In the genomic region with DNA sequence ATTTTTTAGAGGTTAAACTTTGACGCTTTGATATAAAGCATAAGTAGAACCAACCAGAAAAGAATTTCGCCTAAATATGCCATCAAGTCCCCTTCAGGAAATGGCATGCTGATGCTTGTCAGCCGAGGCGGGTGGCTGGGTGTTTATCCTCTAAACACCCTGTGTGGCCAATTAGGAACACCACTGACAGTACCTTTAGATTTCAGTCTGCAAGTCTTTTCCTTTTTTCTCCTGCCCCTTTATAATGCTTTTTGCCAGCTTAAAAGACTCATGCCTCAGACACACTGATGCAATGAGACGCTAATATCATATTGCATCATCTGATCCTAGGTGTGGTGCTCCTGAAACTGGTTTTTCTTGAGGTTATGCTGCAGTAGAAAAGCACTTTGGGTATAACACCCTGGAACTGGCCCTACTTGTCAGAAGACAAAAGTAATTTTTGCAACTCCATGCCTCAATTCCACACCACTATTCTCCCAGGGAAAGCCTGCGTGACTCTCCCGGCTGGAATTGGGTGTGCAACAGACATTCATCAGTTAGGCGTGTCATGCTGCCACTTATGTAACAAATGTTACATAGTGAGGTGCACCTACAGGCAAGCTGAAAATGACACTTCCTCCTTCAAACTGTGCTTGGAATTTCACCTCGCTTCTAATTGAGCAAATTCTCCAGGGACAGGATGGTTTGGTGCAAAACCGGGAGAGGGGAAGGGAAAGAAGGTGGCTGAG, we compare ENCODE assay signal across 9 cellular contexts. TPM values are rescaled to one million over a fixed set of nuclear protein-coding genes. Genes with fewer than 3 reads are reported as not detected.
DNase-seq lines count a peak whose midpoint lies in the region; ATAC-seq, FAIRE-seq and TF ChIP-seq lines count a peak whose summit lies in the region.
"Had no signal": no experiment of that assay in that cellular context is flagged by ENCODE, and none has a peak within 500 bp of the region (broad histone marks: within the 10 kb centered on the region; RNA-seq: fewer than 3 reads in every experiment).

No MANE protein-coding gene starts in this region.

- no peaks in the 10 kb centered on the region for H3K36me3 Mint-ChIP-seq in osteocyte (ENCODE audit: unreplicated experiment)

- H3K4me2 ChIP-seq in MM.1S (ENCODE audit: low read depth, low read length): peak overlapping the region; percentile 42
- H3K4me2 ChIP-seq in GM12878 (ENCODE audit: control insufficient read depth, insufficient read depth): peak overlapping the region; percentile 59; the same call in 1 of the 2 replicates

- CTCF ChIA-PET in GM12878 (lab: Yijun Ruan, JAX): interaction anchor here (0.9 to 1.4 kb wide), 3 partner anchors 10 to 145 kb away, joined by 3 to 4 read pairs (median 3); no protein-coding TSS in a partner anchor

- DNase-seq in NCI-H345 (lab: John Stamatoyannopoulos, UW) (peak; percentile 28), NCI-H345 treated with DMSO at 0.1 percent for 48 hours (lab: John Stamatoyannopoulos, UW; ENCODE audit: unreplicated experiment) (no peak), MM.1S (peak; percentile 59), GM12878 (ENCODE audit: low read depth, low spot score) (no peak), osteocyte (ENCODE audit: extremely low spot score, unreplicated experiment) (no peak), OCI-M2 (lab: John Stamatoyannopoulos, UW; ENCODE audit: unreplicated experiment) (no peak)
- DNase-seq in activated CD8-positive, alpha-beta memory T cell treated with anti-CD3 and anti-CD28 coated beads for 24 hours: no peak
- DNase-seq: stimulated activated CD4-positive, alpha-beta T cell treated with anti-CD3 and anti-CD28 coated beads, Interleukin-12 subunit alpha, Interleukin-12 subunit beta, amount 100 ng/mL, for 4 hours had no signal

- H3K4me1 ChIP-seq in MM.1S (ENCODE audit: low read length) (peaks cover 28% of the 10 kb centered on the region), GM12878 (ENCODE audit: control insufficient read depth, insufficient read depth, low read length) (peaks cover 22% of the 10 kb centered on the region)

- no peak for TF ChIP-seq RAD21 in GM12878 (IDR thresholded peaks at IDR 0.05; ENCODE audit: insufficient read depth, low read depth, low read length)

- H3K27ac ChIP-seq in MM.1S (ENCODE audit: low read length) (peak overlapping the region; percentile 61; the same call in 1 of the 2 replicates), GM12878 (ENCODE audit: control insufficient read depth, insufficient read depth) (no peak overlapping the region; the same call in 1 of the 2 replicates)

- H3K4me3 Mint-ChIP-seq in osteocyte (ENCODE audit: unreplicated experiment): peak overlapping the region; percentile 22

- H3K27ac Mint-ChIP-seq in osteocyte (ENCODE audit: unreplicated experiment): peak overlapping the region; percentile 90

- 40% methylated on average over 10 of the region's 10 CpGs for WGBS in GM12878 (ENCODE audit: insufficient coverage, insufficient replicate concordance, low lambda C conversion rate, missing lambda C conversion rate)

- no peaks in the 10 kb centered on the region for H3K9me2 ChIP-seq in MM.1S (replicated peaks; ENCODE audit: insufficient read depth, low read length)

- H3K27me3 Mint-ChIP-seq in osteocyte (ENCODE audit: unreplicated experiment): no peaks in the 10 kb centered on the region

- no peak for FAIRE-seq in GM12878 (lab: Jason Lieb, UNC)

- H4K20me1 ChIP-seq in MM.1S (ENCODE audit: insufficient read depth, low read length): peaks cover 7% of the 10 kb centered on the region; the same call in 1 of the 2 replicates
- H4K20me1 ChIP-seq in GM12878 (ENCODE audit: control insufficient read depth, insufficient read depth): 0 out of 2 replicates have a peak, but pooled peaks cover 3% of the 10 kb centered on the region

- peaks cover 43% of the 10 kb centered on the region for H3K4me1 Mint-ChIP-seq in osteocyte (ENCODE audit: unreplicated experiment)

- no peak for TF ChIP-seq POLR2A in GM12878 (IDR thresholded peaks at IDR 0.05; ENCODE audit: low read depth, low read length)

- TF ChIP-seq CTCF in MM.1S (IDR thresholded peaks at IDR 0.05; ENCODE audit: low read length): 0 out of 2 replicates have a peak, but pooled peaks have one; percentile 5
- no peak for TF ChIP-seq CTCF in GM12878 (IDR thresholded peaks at IDR 0.05 in 2 of 3, conservative IDR thresholded peaks at IDR 0.05 in 1 of 3; ENCODE audit: control insufficient read depth in 2 of 3, extremely low read depth in 1 of 3, insufficient read depth in 1 of 3, low read depth in 3 of 3, low read length in 3 of 3)
- TF ChIP-seq CTCF in osteocyte (IDR thresholded peaks at IDR 0.05): no peak

- no peak for TF ChIP-seq EP300 in GM12878 (IDR thresholded peaks at IDR 0.05; ENCODE audit: borderline replicate concordance in 1 of 2, control insufficient read depth in 1 of 2, low read depth in 2 of 2, low read length in 2 of 2)

- H3K27me3 ChIP-seq in MM.1S (replicated peaks; ENCODE audit: insufficient read depth, low read length) (no peaks in the 10 kb centered on the region), GM12878 (replicated peaks in 1 of 2; ENCODE audit: control insufficient read depth in 2 of 2, insufficient read depth in 2 of 2, low read length in 1 of 2) (no peaks in the 10 kb centered on the region)

- POLR2A ChIA-PET in GM12878 (lab: Charles Lee): no interaction called here

- intact Hi-C loops in GM12878 (cut with micrococcal nuclease; ENCODE audit: unreplicated experiment): no loop called here

- in situ Hi-C loops in GM12878 (cut with MboI): no loop called here

- ATAC-seq in GM12878 (no peak), GM19023 (IDR thresholded peaks at IDR 0.05; ENCODE audit: unreplicated experiment) (no peak)

- H2AFZ ChIP-seq in MM.1S (ENCODE audit: low read length): no peak overlapping the region
- H2AFZ ChIP-seq in GM12878 (ENCODE audit: control insufficient read depth, low read depth, low read length): peak overlapping the region; percentile 11; the same call in 1 of the 2 replicates

- SMC1A ChIA-PET in GM12878 (lab: Charles Lee; ENCODE audit: uncharacterized antibody, unreplicated experiment): interaction anchor here (0.7 to 1.0 kb wide), 2 partner anchors 10 to 36 kb away, joined by 3 read pairs; no protein-coding TSS in a partner anchor

- BruUV-seq in GM12878 (replicated peaks; lab: Mats Ljungman, UMichigan): no TSS peak

- H3K9me3 Mint-ChIP-seq in osteocyte (ENCODE audit: unreplicated experiment): no peaks in the 10 kb centered on the region

- H3K79me2 ChIP-seq in MM.1S (ENCODE audit: low read length) (peaks cover 20% of the 10 kb centered on the region), GM12878 (ENCODE audit: control insufficient read depth, insufficient read depth, low read length) (peaks cover 25% of the 10 kb centered on the region)

- H3F3A ChIP-seq in MM.1S (ENCODE audit: insufficient read depth, low read length): peaks cover 30% of the 10 kb centered on the region

- H3K9me3 ChIP-seq in MM.1S (replicated peaks; ENCODE audit: insufficient read depth, low read length) (no peaks in the 10 kb centered on the region), GM12878 (replicated peaks; ENCODE audit: control insufficient read depth, insufficient read depth, low read length) (no peaks in the 10 kb centered on the region)

- RAD21 ChIA-PET in GM12878 (lab: Charles Lee; ENCODE audit: unreplicated experiment): no interaction called here

- H3K9ac ChIP-seq in MM.1S (ENCODE audit: low read length): peak overlapping the region; percentile 4; the same call in 1 of the 2 replicates
- no peak overlapping the region; the same call in 1 of the 2 replicates for H3K9ac ChIP-seq in GM12878 (ENCODE audit: control insufficient read depth, insufficient read depth, low read length)

- H3K36me3 ChIP-seq in MM.1S (replicated peaks; ENCODE audit: insufficient read depth, low read length) (no peaks in the 10 kb centered on the region), GM12878 (ENCODE audit: control insufficient read depth in 2 of 2, insufficient read depth in 2 of 2, low read length in 1 of 2) (0 out of 4 replicates have a peak, but pooled peaks cover under 1 to 5% of the 10 kb centered on the region in 2 experiments)

- H3K4me3 ChIP-seq in MM.1S (ENCODE audit: low read length): 0 out of 2 replicates have a peak overlapping the region, but pooled peaks have one; percentile 5
- 0 out of 2 replicates have a peak overlapping the region, but pooled peaks have one; percentile 28 for H3K4me3 ChIP-seq in GM12878

TF ChIP-seq in GM12878, 131 proteins besides CTCF, POLR2A, EP300 and RAD21 (continues in another document):
- 0 out of 2 replicates have a peak, but pooled peaks have one; percentile 36 for TF ChIP-seq MEF2A (IDR thresholded peaks at IDR 0.05; ENCODE audit: insufficient read depth, low read depth, low read length)

RNA-seq across cellular contexts. Expression of gene RCC2, which starts 2.0 kb away (rescaled TPM):
- 45.7 and 57.1 TPM in 2 replicates for total RNA-seq in GM12878 (2013; cell fraction: nucleolus; rRNA removed)
- total RNA-seq in GM12878 (2014; rRNA removed) (62.9 and 77.6 TPM in 2 replicates), GM12878 (2014; rRNA removed; fragmentation: Illumina TruSeq; extraction: Trizol) (85.1 and 93.4 TPM in 2 replicates), GM12878 (2021) (176 TPM in 2 replicates), osteocyte (102 and 104 TPM in 2 replicates)
- polyA plus RNA-seq in GM12878 (2011; ENCODE audit: low read depth): 27.0 TPM
- polyA plus RNA-seq in GM12878 (2011; rRNA removed) (34.4 and 60.5 TPM in 2 replicates), GM12878 (2014; fragmentation: Illumina TruSeq; extraction: Trizol) (88.3 and 128 TPM in 2 replicates), GM12878 (2014; fragmentation: Nextera tagmentation; extraction: Ambion mirVana) (100 to 1,000 TPM in 1 of 2 experiments, 10 to 100 TPM in 1; 38.3 to 124 TPM), GM12878 (2014; rRNA removed) (99.6 and 118 TPM in 2 replicates), GM12878 (2016; fragmentation: Nextera tagmentation; extraction: Ambion mirVana) (10 to 100 TPM; 10.7 to 32.2 TPM)
- polyA plus RNA-seq in GM12878 (2011; cell fraction: cytosol; rRNA removed): 91.5 and 94.4 TPM in 2 replicates
- 108 and 135 TPM in 2 replicates for polyA plus RNA-seq in GM12878 (2011; cell fraction: nucleus; rRNA removed)
- polyA plus RNA-seq in GM12878 (2012): 56.0 and 64.4 TPM in 2 replicates
- polyA minus RNA-seq in GM12878 (2011; rRNA and poly(A)+ RNA removed): 65.9 and 81.3 TPM in 2 replicates
- 63.7 and 66.3 TPM in 2 replicates for polyA minus RNA-seq in GM12878 (2011; cell fraction: cytosol; rRNA and poly(A)+ RNA removed)
- polyA minus RNA-seq in GM12878 (2011; cell fraction: nucleus; rRNA and poly(A)+ RNA removed): 17.0 and 35.5 TPM in 2 replicates

Comparison
In these comparisons a context has a peak if more than half of its experiments do, and no peak if none do; other contexts are left out.
1. DNase-seq: peak in NCI-H345 (single experiment) and MM.1S (single experiment); none in NCI-H345 treated with DMSO at 0.1 percent for 48 hours (single experiment), GM12878 (single experiment), osteocyte (single experiment), activated CD8-positive, alpha-beta memory T cell treated with anti-CD3 and anti-CD28 coated beads for 24 hours (single experiment) and OCI-M2 (single experiment).